In genomic region chr6:52552278-52552643, GRCh38 we compare ENCODE assay signal across 9 cellular contexts. TPM values are rescaled to one million over a fixed set of nuclear protein-coding genes. Genes with fewer than 3 reads are reported as not detected.
DNase-seq lines count a peak whose midpoint lies in the region; ATAC-seq and TF ChIP-seq lines count a peak whose summit lies in the region.
"Had no signal": no experiment of that assay in that cellular context is flagged by ENCODE, and none has a peak within 500 bp of the region (broad histone marks: within the 10 kb centered on the region; RNA-seq: fewer than 3 reads in every experiment).

No MANE protein-coding gene starts in this region.

- H3K27me3 Mint-ChIP-seq in HFFc6 (ENCODE audit: insufficient read depth) = peaks cover 4% of the 10 kb centered on the region; the same call in 1 of the 2 replicates

- intact Hi-C loops in left ventricle myocardium inferior (cut with micrococcal nuclease) (no loop called here), transverse colon (cut with DNase I; ENCODE audit: low total_unique reads) (no loop called here)

- peak overlapping the region; percentile 83 for H3K27ac ChIP-seq in left ventricle myocardium inferior (replicated peaks)
- peak overlapping the region; percentile 67 to 79 (median 77) for H3K27ac ChIP-seq in transverse colon
- H3K27ac ChIP-seq: epithelial cell of prostate had no signal

- TF ChIP-seq EP300 in transverse colon (IDR thresholded peaks at IDR 0.05; ENCODE audit: low read depth) = no peak

- in situ Hi-C loops in transverse colon (cut with MboI; ENCODE audit: low pct_ligation_motif_present in 1 of 4, low pct_unique_long_range_greater_than_20kb in 1 of 4, low sequenced_read_pairs in 3 of 4) = no loop called here

- H3K36me3 ChIP-seq in left ventricle myocardium inferior (no peaks in the 10 kb centered on the region), transverse colon (no peaks in the 10 kb centered on the region)

- H3K36me3 Mint-ChIP-seq in HFFc6 (ENCODE audit: low read depth) = peaks cover 39% of the 10 kb centered on the region
- no peaks in the 10 kb centered on the region for H3K36me3 Mint-ChIP-seq in activated naive CD4-positive, alpha-beta T cell treated with anti-CD3 and anti-CD28 coated beads, Interleukin-2, amount 50 U/mL, for 72 hours

- H3K4me1 Mint-ChIP-seq in HFFc6 (ENCODE audit: low read depth) = peaks cover 91% of the 10 kb centered on the region

- peaks cover 69% of the 10 kb centered on the region for H3K4me1 ChIP-seq in left ventricle myocardium inferior
- peaks cover 37 to 71% (median 57%) of the 10 kb centered on the region in 4 donors for H3K4me1 ChIP-seq in transverse colon

- TF ChIP-seq POLR2A in transverse colon (IDR thresholded peaks at IDR 0.05) = no peak

- DNase-seq in HFFc6 = no peak
- DNase-seq in NCI-H187 treated with DMSO at 0.1 percent for 48 hours (lab: John Stamatoyannopoulos, UW) = peak; percentile 25
- DNase-seq in left ventricle myocardium inferior = no peak
- DNase-seq in transverse colon = peak; percentile 57
- DNase-seq in activated naive CD4-positive, alpha-beta T cell treated with anti-CD3 and anti-CD28 coated beads, Interleukin-2, amount 50 U/mL, for 72 hours (ENCODE audit: low spot score in 2 of 2) = no peak
- DNase-seq in NCI-H1694 treated with DMSO at 0.1 percent for 48 hours (lab: John Stamatoyannopoulos, UW) = no peak

- H3K27ac Mint-ChIP-seq in HFFc6 = peak overlapping the region; percentile 93
- no peak overlapping the region for H3K27ac Mint-ChIP-seq in activated naive CD4-positive, alpha-beta T cell treated with anti-CD3 and anti-CD28 coated beads, Interleukin-2, amount 50 U/mL, for 72 hours

- peak; percentile 90 for ATAC-seq in GM18499 (IDR thresholded peaks at IDR 0.05; ENCODE audit: insufficient read depth, unreplicated experiment)
- no peak for ATAC-seq in activated naive CD4-positive, alpha-beta T cell treated with anti-CD3 and anti-CD28 coated beads, Interleukin-2, amount 50 U/mL, for 72 hours
- ATAC-seq in activated CD4-positive, CD25-positive, alpha-beta regulatory T cell treated with anti-CD3 and anti-CD28 coated beads, Interleukin-2, amount 50 U/mL, for 24 hours = no peak

- H3K4me3 ChIP-seq in left ventricle myocardium inferior (peak overlapping the region; percentile 34), transverse colon (no peak overlapping the region)

- peak overlapping the region; percentile 78 for H3K4me3 Mint-ChIP-seq in HFFc6

- no peaks in the 10 kb centered on the region for H3K27me3 ChIP-seq in left ventricle myocardium inferior (ENCODE audit: low read depth)
- no peaks in the 10 kb centered on the region for H3K27me3 ChIP-seq in transverse colon

- 28% methylated on average over 6 of the region's 6 CpGs; no CpG with 5 or more reads in 1 of the 2 donors for WGBS in transverse colon (ENCODE audit: low coverage in 1 of 2), 2 donors

- TF ChIP-seq CTCF in HFFc6 (IDR thresholded peaks at IDR 0.05) = no peak
- no peak for TF ChIP-seq CTCF in left ventricle myocardium inferior (IDR thresholded peaks at IDR 0.05; ENCODE audit: borderline replicate concordance)
- no peak for TF ChIP-seq CTCF in transverse colon (IDR thresholded peaks at IDR 0.05)

- H3K9me3 ChIP-seq in left ventricle myocardium inferior (replicated peaks) = no peaks in the 10 kb centered on the region
- no peaks in the 10 kb centered on the region for H3K9me3 ChIP-seq in transverse colon

- H3K9me3 Mint-ChIP-seq in HFFc6 = no peaks in the 10 kb centered on the region
- H3K9me3 Mint-ChIP-seq in activated naive CD4-positive, alpha-beta T cell treated with anti-CD3 and anti-CD28 coated beads, Interleukin-2, amount 50 U/mL, for 72 hours = no peaks in the 10 kb centered on the region

RNA-seq across cellular contexts. Expression of gene TRAM2, which starts 24.6 kb away (rescaled TPM):
- total RNA-seq in HFFc6 (2021; fragmentation: NEBNext Ultra II Directional; extraction: Animal tissue kit (Norgen Biotek cat#: 25700)) = 100 to 1,000 TPM; 191 to 235 (median 215) TPM
- 11.0 TPM for total RNA-seq in left ventricle myocardium inferior
- 10 to 100 TPM in 2 of 4 donors, 1 to 10 TPM in 2; 8.4 to 15.4 (median 11.7) TPM for total RNA-seq in transverse colon
- total RNA-seq in activated naive CD4-positive, alpha-beta T cell treated with anti-CD3 and anti-CD28 coated beads, Interleukin-2, amount 50 U/mL, for 72 hours = 1 to 10 TPM; 3.2 to 3.8 TPM

Comparison
In these comparisons a context has a peak if more than half of its experiments do, and no peak if none do; other contexts are left out.
1. DNase-seq: peak in NCI-H187 treated with DMSO at 0.1 percent for 48 hours (single experiment) and transverse colon (single experiment); none in HFFc6 (single experiment), left ventricle myocardium inferior (single experiment), activated naive CD4-positive, alpha-beta T cell treated with anti-CD3 and anti-CD28 coated beads, Interleukin-2, amount 50 U/mL, for 72 hours (0 of 2) and NCI-H1694 treated with DMSO at 0.1 percent for 48 hours (single experiment).
2. RNA of gene TRAM2, which starts 24.6 kb away (total RNA-seq): 191 to 235 TPM in HFFc6; 8.4 to 15.4 TPM in transverse colon, 11.0 TPM in left ventricle myocardium inferior (single experiment) and 3.2 to 3.8 TPM in activated naive CD4-positive, alpha-beta T cell treated with anti-CD3 and anti-CD28 coated beads, Interleukin-2, amount 50 U/mL, for 72 hours; every median in the first group is over 10 times any median in the second.